Comparison of ENCODE assay signal across 16 cellular contexts in the genomic region with DNA sequence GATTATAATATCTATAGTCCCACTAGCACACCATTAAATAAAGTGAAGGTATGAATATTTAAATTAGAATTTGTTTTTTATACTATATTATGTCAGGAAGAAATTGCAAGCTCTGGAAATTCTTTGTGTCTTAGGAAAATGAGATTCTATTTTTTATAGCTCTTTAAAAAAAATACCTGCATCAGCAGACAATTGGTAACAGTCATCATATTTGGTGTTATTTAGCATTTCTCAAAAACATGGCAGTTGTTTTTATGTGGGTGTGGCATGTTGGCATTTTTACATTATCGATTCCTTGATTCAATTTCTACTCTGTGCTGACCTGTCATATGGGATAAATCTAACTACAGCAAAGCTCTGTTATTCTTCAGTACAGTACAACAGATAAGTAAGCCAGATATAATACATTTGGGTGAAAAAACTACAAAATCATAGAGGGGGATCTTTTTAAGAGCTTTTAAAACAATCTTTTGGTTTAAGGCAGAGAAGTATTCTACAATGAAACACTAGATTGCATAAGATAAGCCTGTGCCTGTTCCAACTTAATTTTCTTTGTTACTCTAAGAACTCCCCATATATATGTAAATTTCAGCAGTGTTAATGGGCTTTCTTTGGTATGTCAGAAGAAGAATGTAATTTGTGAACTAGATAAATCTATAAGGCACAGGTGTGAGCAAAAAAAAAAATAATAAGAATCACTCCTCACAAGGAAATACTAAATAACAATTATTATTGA.
DNase-seq lines count a peak whose midpoint lies in the region; ATAC-seq, FAIRE-seq and TF ChIP-seq lines count a peak whose summit lies in the region.
"Had no signal": no experiment of that assay in that cellular context is flagged by ENCODE, and none has a peak within 500 bp of the region (broad histone marks: within the 10 kb centered on the region; RNA-seq: fewer than 3 reads in every experiment).

No MANE protein-coding gene starts in this region.

- no peak for TF ChIP-seq CTCF in HepG2 (CRISPR knock-in tag; IDR thresholded peaks at IDR 0.05)
- TF ChIP-seq CTCF in right lobe of liver (IDR thresholded peaks at IDR 0.05): no peak
- TF ChIP-seq CTCF in fibroblast of the aortic adventitia (IDR thresholded peaks at IDR 0.05; ENCODE audit: insufficient read depth, low read length): no peak

- no peaks in the 10 kb centered on the region for H4K20me1 ChIP-seq in HepG2 (ENCODE audit: insufficient read depth, low read length)
- H4K20me1 ChIP-seq: BLaER1 had no signal

- no peak overlapping the region for H3K4me2 ChIP-seq in HepG2 (ENCODE audit: low read depth, low read length)
- H3K4me2 ChIP-seq: BLaER1 had no signal

- intact Hi-C loops in HepG2 (cut with micrococcal nuclease; ENCODE audit: unreplicated experiment) (no loop called here), right lobe of liver (cut with DNase I) (no loop called here)

- TF ChIP-seq POLR2A in HepG2 (IDR thresholded peaks at IDR 0.05; ENCODE audit: insufficient read depth in 1 of 2, low read depth in 2 of 2, low read length in 2 of 2) (no peak), right lobe of liver (IDR thresholded peaks at IDR 0.05) (no peak)

- in situ Hi-C loops in HepG2 (cut with HindIII; ENCODE audit: extremely low pct_ligation_motif_present, low pct_unique_long_range_greater_than_20kb): no loop called here

- H3K27ac ChIP-seq in HepG2 (ENCODE audit: extremely low read length, insufficient read depth, low read length): no peak overlapping the region
- no peak overlapping the region for H3K27ac ChIP-seq in right lobe of liver
- H3K27ac ChIP-seq: 22Rv1, BLaER1 had no signal

- no peak overlapping the region for H3K9ac ChIP-seq in HepG2 (ENCODE audit: insufficient read depth, low read depth, low read length)
- H3K9ac ChIP-seq: BLaER1 had no signal

- POLR2A ChIA-PET in HepG2 (lab: Yijun Ruan, JAX): no interaction called here

- BruUV-seq in HepG2 (replicated peaks; lab: Mats Ljungman, UMichigan): no TSS peak

- no peak overlapping the region for H3K4me3 ChIP-seq in HepG2 (replicated peaks in 1 of 3; ENCODE audit: insufficient read depth in 1 of 3, low read depth in 2 of 3, low read length in 3 of 3)
- H3K4me3 ChIP-seq in right lobe of liver: no peak overlapping the region
- no peak overlapping the region for H3K4me3 ChIP-seq in fibroblast of the aortic adventitia (ENCODE audit: low read depth, low read length)
- H3K4me3 ChIP-seq: BLaER1 had no signal

- FAIRE-seq in HepG2 (lab: Jason Lieb, UNC): no peak

- DNase-seq in HepG2 (ENCODE audit: low spot score) (no peak), right lobe of liver (no peak), SK-N-DZ (ENCODE audit: low spot score) (peak; percentile 41), fibroblast of the aortic adventitia (ENCODE audit: low read depth) (peak; percentile 25), DMS53 treated with DMSO at 0.1 percent for 48 hours (lab: John Stamatoyannopoulos, UW; ENCODE audit: unreplicated experiment) (no peak)
- no peak for DNase-seq in stimulated activated naive CD8-positive, alpha-beta T cell treated with anti-CD3 and anti-CD28 coated beads, Interleukin-15, Interleukin-2, amounts not matched to agents 100 U/mL and 50 U/mL, for 24 hours
- DNase-seq in effector CD8-positive, alpha-beta T cell (lab: John Stamatoyannopoulos, UW): no peak
- DNase-seq: Caco-2; CD8-positive, alpha-beta memory T cell; GOT3; HCEC 1CT; HFFc6; Karpas-422 had no signal

- H2AFZ ChIP-seq in HepG2 (ENCODE audit: low read length): no peak overlapping the region

- no peaks in the 10 kb centered on the region for H3K79me2 ChIP-seq in HepG2 (ENCODE audit: insufficient read depth, low read length)

- no peaks in the 10 kb centered on the region for H3K9me3 ChIP-seq in HepG2 (ENCODE audit: low read length)
- no peaks in the 10 kb centered on the region for H3K9me3 ChIP-seq in right lobe of liver
- H3K9me3 ChIP-seq: BLaER1, Caco-2 had no signal

- CTCF ChIA-PET in HepG2 (lab: Yijun Ruan, JAX; ENCODE audit: low intra/inter-chr PET ratio, low total read pairs): no interaction called here

- H3K27me3 ChIP-seq in HepG2 (ENCODE audit: control insufficient read depth in 1 of 2, insufficient read depth in 2 of 2, low read length in 2 of 2): no peaks in the 10 kb centered on the region
- no peaks in the 10 kb centered on the region for H3K27me3 ChIP-seq in right lobe of liver
- H3K27me3 ChIP-seq: BLaER1 had no signal

- TF ChIP-seq EP300 in HepG2 (IDR thresholded peaks at IDR 0.05; ENCODE audit: low read depth in 2 of 2, low read length in 2 of 2) (no peak), HepG2 (CRISPR knock-in tag; IDR thresholded peaks at IDR 0.05; ENCODE audit: borderline replicate concordance) (no peak)

- no peaks in the 10 kb centered on the region for H3K4me1 ChIP-seq in HepG2 (ENCODE audit: insufficient read depth, low read length)
- no peaks in the 10 kb centered on the region for H3K4me1 ChIP-seq in right lobe of liver
- H3K4me1 ChIP-seq: BLaER1, Caco-2 had no signal

- 0% methylated on average over 1 of the region's 1 CpG for WGBS in HepG2 (ENCODE audit: low lambda C conversion rate)
- WGBS in right lobe of liver (ENCODE audit: insufficient coverage, low coverage, low lambda C conversion rate, missing lambda C conversion rate): 64% methylated on average over 1 of the region's 1 CpG

- H3K36me3 ChIP-seq in HepG2 (replicated peaks in 1 of 2; ENCODE audit: control insufficient read depth in 1 of 2, insufficient read depth in 2 of 2, low read length in 2 of 2) (no peaks in the 10 kb centered on the region), right lobe of liver (no peaks in the 10 kb centered on the region)
- H3K36me3 ChIP-seq: BLaER1 had no signal

- no peak for TF ChIP-seq RAD21 in HepG2 (CRISPR knock-in tag; IDR thresholded peaks at IDR 0.05)

- ATAC-seq in HepG2 (no peak), right lobe of liver (no peak), HG02623 (IDR thresholded peaks at IDR 0.05; ENCODE audit: unreplicated experiment) (no peak)
- no peak for ATAC-seq in stimulated activated naive CD8-positive, alpha-beta T cell treated with anti-CD3 and anti-CD28 coated beads, Interleukin-15, Interleukin-2, amounts not matched to agents 100 U/mL and 50 U/mL, for 24 hours

TF ChIP-seq in HepG2, 621 proteins besides CTCF, POLR2A, EP300 and RAD21:
- TF ChIP-seq MAFK (conservative IDR thresholded peaks at IDR 0.05 in 1 of 2, IDR thresholded peaks at IDR 0.05 in 1 of 2; ENCODE audit: low read length in 2 of 2): peak; percentile 39 to 69
- peak; percentile 61; the same call in 1 of the 2 replicates for TF ChIP-seq MAFF (IDR thresholded peaks at IDR 0.05; ENCODE audit: low read depth, low read length)
- no peak for TF ChIP-seq ZBTB43 (CRISPR knock-in tag; conservative IDR thresholded peaks at IDR 0.05)
- TF ChIP-seq, protein P1, sequence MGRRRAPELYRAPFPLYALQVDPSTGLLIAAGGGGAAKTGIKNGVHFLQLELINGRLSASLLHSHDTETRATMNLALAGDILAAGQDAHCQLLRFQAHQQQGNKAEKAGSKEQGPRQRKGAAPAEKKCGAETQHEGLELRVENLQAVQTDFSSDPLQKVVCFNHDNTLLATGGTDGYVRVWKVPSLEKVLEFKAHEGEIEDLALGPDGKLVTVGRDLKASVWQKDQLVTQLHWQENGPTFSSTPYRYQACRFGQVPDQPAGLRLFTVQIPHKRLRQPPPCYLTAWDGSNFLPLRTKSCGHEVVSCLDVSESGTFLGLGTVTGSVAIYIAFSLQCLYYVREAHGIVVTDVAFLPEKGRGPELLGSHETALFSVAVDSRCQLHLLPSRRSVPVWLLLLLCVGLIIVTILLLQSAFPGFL (CRISPR knock-in tag; IDR thresholded peaks at IDR 0.05): no peak
TF ChIP-seq in HepG2: peak in this region for 2.

Comparison
In these comparisons a context has a peak if more than half of its experiments do, and no peak if none do; other contexts are left out.
1. DNase-seq: peak in SK-N-DZ (single experiment) and fibroblast of the aortic adventitia (single experiment); none in HepG2 (single experiment), right lobe of liver (0 of 3), stimulated activated naive CD8-positive, alpha-beta T cell treated with anti-CD3 and anti-CD28 coated beads, Interleukin-15, Interleukin-2, amounts not matched to agents 100 U/mL and 50 U/mL, for 24 hours (single experiment), effector CD8-positive, alpha-beta T cell (single experiment) and DMS53 treated with DMSO at 0.1 percent for 48 hours (single experiment).